Comparison of ENCODE assay signal across 29 cellular contexts in genomic region chr4:106355193-106355592, GRCh38. TPM values are rescaled to one million over a fixed set of nuclear protein-coding genes. Genes with fewer than 3 reads are reported as not detected.
DNase-seq lines count a peak whose midpoint lies in the region; ATAC-seq and TF ChIP-seq lines count a peak whose summit lies in the region.
"Had no signal": no experiment of that assay in that cellular context is flagged by ENCODE, and none has a peak within 500 bp of the region (broad histone marks: within the 10 kb centered on the region; RNA-seq: fewer than 3 reads in every experiment).

No MANE protein-coding gene starts in this region.

- peaks cover 2% of the 10 kb centered on the region for H3K36me3 ChIP-seq in left ventricle myocardium inferior
- H3K36me3 ChIP-seq in right atrium auricular region, result no peaks in the 10 kb centered on the region
- H3K36me3 ChIP-seq in fibroblast of lung (ENCODE audit: control insufficient read depth, insufficient read depth, low read length), result no peaks in the 10 kb centered on the region
- H3K36me3 ChIP-seq in lower lobe of right lung, result peaks cover 4% of the 10 kb centered on the region
- peaks cover 0 to 2% of the 10 kb centered on the region in 2 donors for H3K36me3 ChIP-seq in aorta (ENCODE audit: control insufficient read depth in 1 of 2, insufficient read depth in 2 of 2, low read length in 1 of 2)

- H3K27ac ChIP-seq in left ventricle myocardium inferior (replicated peaks) (peak overlapping the region; percentile 32), right atrium auricular region (no peak overlapping the region), fibroblast of lung (ENCODE audit: insufficient read depth, low read length) (no peak overlapping the region), lower lobe of right lung (no peak overlapping the region), aorta (ENCODE audit: low read depth in 1 of 2, low read length in 2 of 2) (peak overlapping the region in 1 of 2 donors; percentile 76)
- H3K27ac ChIP-seq: BLaER1 treated with 17β-estradiol and CSF1 and Interleukin-3, amounts not matched to agents 10 nM and 100 nM; esophagus muscularis mucosa; gastroesophageal sphincter had no signal

- no peak for TF ChIP-seq CTCF in left ventricle myocardium inferior (IDR thresholded peaks at IDR 0.05; ENCODE audit: borderline replicate concordance)
- TF ChIP-seq CTCF in right atrium auricular region (IDR thresholded peaks at IDR 0.05), result no peak
- TF ChIP-seq CTCF in fibroblast of lung (conservative IDR thresholded peaks at IDR 0.05 in 1 of 2, IDR thresholded peaks at IDR 0.05 in 1 of 2; ENCODE audit: low read depth in 1 of 2, low read length in 2 of 2), result no peak
- TF ChIP-seq CTCF in lower lobe of right lung (IDR thresholded peaks at IDR 0.05), result no peak

- H3K79me2 ChIP-seq in fibroblast of lung (ENCODE audit: control insufficient read depth, insufficient read depth, low read length), result no peaks in the 10 kb centered on the region

- H2AFZ ChIP-seq in fibroblast of lung (ENCODE audit: low read length), result peak overlapping the region; percentile 29

- DNase-seq in left ventricle myocardium inferior (no peak), right atrium auricular region (ENCODE audit: low spot score) (no peak), fibroblast of lung (ENCODE audit: low read depth in 2 of 2) (no peak), lower lobe of right lung (no peak), aorta (peak in 1 of 2 donors; percentile 46), AML-193 (lab: John Stamatoyannopoulos, UW) (no peak)
- no peak for DNase-seq in NK-92 treated with Interleukin-12 subunit alpha and Interleukin-12 subunit beta, amount 100 ng/mL, for 24 hours (lab: John Stamatoyannopoulos, UW)
- DNase-seq: ACHN; activated CD4-positive, alpha-beta T cell treated with anti-CD3 and anti-CD28 coated beads for 1 hour; activated CD8-positive, alpha-beta T cell treated with anti-CD3 and anti-CD28 coated beads for 36 hours; activated naive CD8-positive, alpha-beta T cell treated with anti-CD3 and anti-CD28 coated beads, Interleukin-2, amount 10 ng/mL, durations not matched to agents 7 days and 5 days; DND-41; effector memory CD4-positive, alpha-beta T cell; HCEC 1CT; kidney; naive thymus-derived CD4-positive, alpha-beta T cell; NCI-H526; nucleus accumbens; retina; stimulated activated CD4-positive, alpha-beta T cell treated with anti-CD3 and anti-CD28 coated beads, Interleukin-12 subunit alpha, Interleukin-12 subunit beta, amount 100 ng/mL, for 4 hours; stimulated activated CD4-positive, alpha-beta T cell treated with anti-CD3 and anti-CD28 coated beads, Interleukin-4, amount 100 ng/mL, for 24 hours; stimulated activated naive B cell treated with anti-CD40 and anti-IgM and Interleukin-4, amounts not matched to agents 10 μg/mL and 1 μg/mL and 100 μg/mL, for 72 hours had no signal

- peak overlapping the region; percentile 58 for H3K4me2 ChIP-seq in fibroblast of lung (ENCODE audit: extremely low read depth, insufficient read depth, low read length)
- H3K4me2 ChIP-seq: BLaER1 treated with 17β-estradiol and CSF1 and Interleukin-3, amounts not matched to agents 10 nM and 100 nM had no signal

- 7 to 9% methylated on average over 4 of the region's 4 CpGs for WGBS in aorta, 2 donors

- no peaks in the 10 kb centered on the region for H4K20me1 ChIP-seq in fibroblast of lung (ENCODE audit: control insufficient read depth, extremely low read depth, insufficient read depth, low read length)
- H4K20me1 ChIP-seq: BLaER1 treated with 17β-estradiol and CSF1 and Interleukin-3, amounts not matched to agents 10 nM and 100 nM had no signal

- no peak for ATAC-seq in lower lobe of right lung
- no peak for ATAC-seq in aorta (ENCODE audit: low FRiP score)
- ATAC-seq in HG02759 (IDR thresholded peaks at IDR 0.05; ENCODE audit: unreplicated experiment), result no peak
- ATAC-seq: activated CD8-positive, alpha-beta T cell treated with anti-CD3 and anti-CD28 coated beads for 36 hours; gastroesophageal sphincter; naive thymus-derived CD4-positive, alpha-beta T cell; stimulated activated naive B cell treated with anti-CD40 and anti-IgM and Interleukin-4, amounts not matched to agents 10 μg/mL and 1 μg/mL and 100 μg/mL, for 72 hours had no signal

- H3K4me1 ChIP-seq in left ventricle myocardium inferior, result peaks cover 6% of the 10 kb centered on the region
- H3K4me1 ChIP-seq in right atrium auricular region, result no peaks in the 10 kb centered on the region
- peaks cover 3% of the 10 kb centered on the region for H3K4me1 ChIP-seq in fibroblast of lung (ENCODE audit: control insufficient read depth, extremely low read depth, insufficient read depth, low read length)
- H3K4me1 ChIP-seq in lower lobe of right lung, result no peaks in the 10 kb centered on the region
- no peaks in the 10 kb centered on the region for H3K4me1 ChIP-seq in aorta (ENCODE audit: control insufficient read depth in 1 of 2, insufficient read depth in 2 of 2, low read length in 2 of 2)
- H3K4me1 ChIP-seq: esophagus muscularis mucosa, gastroesophageal sphincter had no signal

- no peaks in the 10 kb centered on the region for H3K9me3 ChIP-seq in left ventricle myocardium inferior (replicated peaks)
- H3K9me3 ChIP-seq in right atrium auricular region, result no peaks in the 10 kb centered on the region
- no peaks in the 10 kb centered on the region for H3K9me3 ChIP-seq in fibroblast of lung (ENCODE audit: control insufficient read depth, insufficient read depth, low read depth, low read length)
- H3K9me3 ChIP-seq in lower lobe of right lung, result no peaks in the 10 kb centered on the region
- H3K9me3 ChIP-seq in aorta (ENCODE audit: control insufficient read depth, low read length), result no peaks in the 10 kb centered on the region
- H3K9me3 ChIP-seq: esophagus muscularis mucosa, gastroesophageal sphincter had no signal

- no peak overlapping the region for H3K9ac ChIP-seq in fibroblast of lung (ENCODE audit: insufficient read depth, low read length)
- H3K9ac ChIP-seq: BLaER1 treated with 17β-estradiol and CSF1 and Interleukin-3, amounts not matched to agents 10 nM and 100 nM had no signal

- H3K4me3 ChIP-seq in left ventricle myocardium inferior (peak overlapping the region; percentile 49), right atrium auricular region (peak overlapping the region in 1 of 2 donors; percentile 16), fibroblast of lung (replicated peaks in 1 of 4; ENCODE audit: control extremely low read depth in 1 of 4, insufficient read depth in 1 of 4, low read depth in 3 of 4, low read length in 4 of 4) (peak overlapping the region in 1 of 4 experiments; percentile 34), lower lobe of right lung (peak overlapping the region; percentile 18), aorta (ENCODE audit: low read length in 2 of 2) (peak overlapping the region; percentile 32 to 60)
- H3K4me3 ChIP-seq: BLaER1 treated with 17β-estradiol and CSF1 and Interleukin-3, amounts not matched to agents 10 nM and 100 nM; gastroesophageal sphincter had no signal

- intact Hi-C loops in left ventricle myocardium inferior (cut with micrococcal nuclease) (no loop called here), lower lobe of right lung (cut with DNase I) (no loop called here), aorta (cut with DNase I) (no loop called here)

- H3K27me3 ChIP-seq in left ventricle myocardium inferior (ENCODE audit: low read depth) (no peaks in the 10 kb centered on the region), right atrium auricular region (no peaks in the 10 kb centered on the region), fibroblast of lung (ENCODE audit: control insufficient read depth, insufficient read depth, low read length) (no peaks in the 10 kb centered on the region), lower lobe of right lung (ENCODE audit: low read depth) (no peaks in the 10 kb centered on the region), aorta (ENCODE audit: control insufficient read depth in 1 of 2, insufficient read depth in 2 of 2, low read length in 1 of 2) (no peaks in the 10 kb centered on the region)
- H3K27me3 ChIP-seq: BLaER1 treated with 17β-estradiol and CSF1 and Interleukin-3, amounts not matched to agents 10 nM and 100 nM; esophagus muscularis mucosa; gastroesophageal sphincter had no signal

RNA-seq across cellular contexts. Expression of gene GIMD1, which starts 13.4 kb away (rescaled TPM):
- total RNA-seq in left ventricle myocardium inferior, result not detected
- total RNA-seq in right atrium auricular region, result not detected
- not detected in 2 replicates for total RNA-seq in fibroblast of lung
- polyA plus RNA-seq in fibroblast of lung, result not detected in 2 replicates
- not detected in 2 replicates for polyA plus RNA-seq in fibroblast of lung (2012)
- polyA minus RNA-seq in fibroblast of lung (ENCODE audit: low replicate concordance), result not detected in 2 replicates
- total RNA-seq in lower lobe of right lung, result not detected
- not detected for total RNA-seq in aorta
- polyA plus RNA-seq in aorta, result 10 to 100 TPM in 1 of 2 donors, not detected in 1; 11.8 TPM
- total RNA-seq: activated CD8-positive, alpha-beta T cell treated with anti-CD3 and anti-CD28 coated beads for 36 hours; activated naive CD8-positive, alpha-beta T cell treated with anti-CD3 and anti-CD28 coated beads, Interleukin-2, amount 10 ng/mL, durations not matched to agents 7 days and 5 days; esophagus muscularis mucosa; gastroesophageal sphincter; kidney; mesenteric fat pad; naive thymus-derived CD4-positive, alpha-beta T cell; RPMI7951; temporal lobe had no signal
- polyA plus RNA-seq: naive thymus-derived CD4-positive, alpha-beta T cell had no signal

RNA-seq across cellular contexts. Expression of gene AIMP1, which starts 38.8 kb away (rescaled TPM):
- total RNA-seq in left ventricle myocardium inferior (36.4 TPM), right atrium auricular region (10 to 100 TPM; 15.8 to 19.2 TPM), fibroblast of lung (25.4 and 28.2 TPM in 2 replicates), lower lobe of right lung (40.7 TPM), aorta (10 to 100 TPM; 39.3 to 45.6 TPM)
- polyA plus RNA-seq in fibroblast of lung (43.1 and 48.4 TPM in 2 replicates), aorta (10 to 100 TPM; 30.2 to 38.6 TPM)
- polyA plus RNA-seq in fibroblast of lung (2012), result 42.1 and 42.5 TPM in 2 replicates
- 0.26 and 0.67 TPM in 2 replicates for polyA minus RNA-seq in fibroblast of lung (ENCODE audit: low replicate concordance)

RNA-seq across cellular contexts. Expression of gene TBCK, which starts 39.2 kb away (rescaled TPM):
- total RNA-seq in left ventricle myocardium inferior (20.3 TPM), right atrium auricular region (10 to 100 TPM; 15.7 to 18.8 TPM), fibroblast of lung (51.1 and 69.9 TPM in 2 replicates), lower lobe of right lung (45.7 TPM), aorta (10 to 100 TPM; 46.8 to 64.1 TPM)
- polyA plus RNA-seq in fibroblast of lung (24.8 and 29.0 TPM in 2 replicates), aorta (10 to 100 TPM in 1 of 2 donors, 1 to 10 TPM in 1; 8.3 to 15.4 TPM)
- polyA plus RNA-seq in fibroblast of lung (2012), result 13.1 and 16.8 TPM in 2 replicates
- polyA minus RNA-seq in fibroblast of lung (ENCODE audit: low replicate concordance), result 10.6 and 32.1 TPM in 2 replicates
